In genomic region chr2:240139011-240139441, GRCh38 we compare ENCODE assay signal across 24 cellular contexts. TPM values are rescaled to one million over a fixed set of nuclear protein-coding genes. Genes with fewer than 3 reads are reported as not detected.
A peak's percentile ranks its signal among the peaks of the same experiment; 100 is the strongest.
DNase-seq lines count a peak whose midpoint lies in the region; ATAC-seq and TF ChIP-seq lines count a peak whose summit lies in the region.
"Had no signal": no experiment of that assay in that cellular context is flagged by ENCODE, and none has a peak within 500 bp of the region (broad histone marks: within the 10 kb centered on the region; RNA-seq: fewer than 3 reads in every experiment).

No MANE protein-coding gene starts in this region.

- H3K9me3 Mint-ChIP-seq in activated CD8-positive, alpha-beta T cell treated with anti-CD3 and anti-CD28 coated beads, Interleukin-2, amount 10 ng/mL, durations not matched to agents 7 days and 5 days (ENCODE audit: insufficient read depth) = no peaks in the 10 kb centered on the region
- H3K9me3 Mint-ChIP-seq in activated CD8-positive, alpha-beta T cell treated with anti-CD3 and anti-CD28 coated beads for 36 hours = no peaks in the 10 kb centered on the region
- peaks cover 4% of the 10 kb centered on the region; the same call in 1 of the 3 replicates for H3K9me3 Mint-ChIP-seq in GM23338
- H3K9me3 Mint-ChIP-seq: CD8-positive, alpha-beta memory T cell; mesothelial cell of epicardium; stimulated activated naive CD8-positive, alpha-beta T cell treated with anti-CD3 and anti-CD28 coated beads, Interleukin-15, amount 100 ng/mL, for 72 hours had no signal

- H3K36me3 ChIP-seq in GM23338 (ENCODE audit: insufficient read depth) (no peaks in the 10 kb centered on the region), PC-9 (ENCODE audit: low read depth) (no peaks in the 10 kb centered on the region)
- H3K36me3 ChIP-seq: upper lobe of left lung had no signal

- POLR2A ChIA-PET in activated CD8-positive, alpha-beta T cell treated with anti-CD3 and anti-CD28 coated beads, Interleukin-2, amount 10 ng/mL, durations not matched to agents 7 days and 5 days (lab: Charles Lee) = no interaction called here
- POLR2A ChIA-PET in activated CD8-positive, alpha-beta T cell treated with anti-CD3 and anti-CD28 coated beads for 36 hours (lab: Charles Lee) = no interaction called here
- POLR2A ChIA-PET in PC-9 (lab: Charles Lee; ENCODE audit: unreplicated experiment) = no interaction called here

- H3K36me3 Mint-ChIP-seq in activated CD8-positive, alpha-beta T cell treated with anti-CD3 and anti-CD28 coated beads, Interleukin-2, amount 10 ng/mL, durations not matched to agents 7 days and 5 days (ENCODE audit: low read depth) = no peaks in the 10 kb centered on the region
- peaks cover 1% of the 10 kb centered on the region for H3K36me3 Mint-ChIP-seq in activated CD8-positive, alpha-beta T cell treated with anti-CD3 and anti-CD28 coated beads for 36 hours (ENCODE audit: low read depth)
- H3K36me3 Mint-ChIP-seq in GM23338 (ENCODE audit: low read depth) = peaks cover 9% of the 10 kb centered on the region; the same call in 1 of the 3 replicates
- H3K36me3 Mint-ChIP-seq: mesothelial cell of epicardium had no signal

- no peak overlapping the region for H2AFZ ChIP-seq in GM23338
- no peak overlapping the region for H2AFZ ChIP-seq in PC-9

- no peak for TF ChIP-seq CTCF in activated CD8-positive, alpha-beta T cell treated with anti-CD3 and anti-CD28 coated beads for 36 hours (IDR thresholded peaks at IDR 0.05)
- no peak for TF ChIP-seq CTCF in GM23338 (conservative IDR thresholded peaks at IDR 0.05; ENCODE audit: low read depth in 2 of 2)
- TF ChIP-seq CTCF in PC-9 (conservative IDR thresholded peaks at IDR 0.05) = no peak

- H3K27ac Mint-ChIP-seq in activated CD8-positive, alpha-beta T cell treated with anti-CD3 and anti-CD28 coated beads, Interleukin-2, amount 10 ng/mL, durations not matched to agents 7 days and 5 days = peak overlapping the region; percentile 37
- H3K27ac Mint-ChIP-seq in activated CD8-positive, alpha-beta T cell treated with anti-CD3 and anti-CD28 coated beads for 36 hours = no peak overlapping the region
- peak overlapping the region; percentile 44; the same call in 1 of the 2 replicates for H3K27ac Mint-ChIP-seq in GM23338
- H3K27ac Mint-ChIP-seq: activated CD4-positive, alpha-beta T cell treated with anti-CD3 and anti-CD28 coated beads for 36 hours; CD8-positive, alpha-beta memory T cell; mesothelial cell of epicardium; stimulated activated naive CD8-positive, alpha-beta T cell treated with anti-CD3 and anti-CD28 coated beads, Interleukin-15, amount 100 ng/mL, for 72 hours had no signal

- H4K20me1 ChIP-seq in GM23338 (replicated peaks; ENCODE audit: insufficient read depth) = peaks cover 6% of the 10 kb centered on the region
- H4K20me1 ChIP-seq in PC-9 (ENCODE audit: insufficient read depth) = no peaks in the 10 kb centered on the region

- peaks cover 26% of the 10 kb centered on the region for H3K4me1 Mint-ChIP-seq in activated CD8-positive, alpha-beta T cell treated with anti-CD3 and anti-CD28 coated beads, Interleukin-2, amount 10 ng/mL, durations not matched to agents 7 days and 5 days (ENCODE audit: low read depth)
- peaks cover 22% of the 10 kb centered on the region for H3K4me1 Mint-ChIP-seq in activated CD8-positive, alpha-beta T cell treated with anti-CD3 and anti-CD28 coated beads for 36 hours (ENCODE audit: low read depth)
- peaks cover 40% of the 10 kb centered on the region for H3K4me1 Mint-ChIP-seq in GM23338

- CTCF ChIA-PET in activated CD8-positive, alpha-beta T cell treated with anti-CD3 and anti-CD28 coated beads, Interleukin-2, amount 10 ng/mL, durations not matched to agents 7 days and 5 days (lab: Charles Lee) = interaction anchor here (0.6 to 1.0 kb wide), 2 partner anchors 18 to 78 kb away, joined by 3 to 10 read pairs; no protein-coding TSS in a partner anchor
- CTCF ChIA-PET in activated CD8-positive, alpha-beta T cell treated with anti-CD3 and anti-CD28 coated beads for 36 hours (lab: Charles Lee) = interaction anchor here (0.7 to 2.2 kb wide), 3 partner anchors 74 to 204 kb away, joined by 3 to 10 read pairs (median 3); no protein-coding TSS in a partner anchor
- CTCF ChIA-PET in PC-9 (lab: Charles Lee) = no interaction called here

- peaks cover 18% of the 10 kb centered on the region for H3K79me2 ChIP-seq in GM23338 (replicated peaks; ENCODE audit: insufficient read depth)
- peaks cover 20% of the 10 kb centered on the region for H3K79me2 ChIP-seq in PC-9 (ENCODE audit: low read depth)

- DNase-seq in activated CD8-positive, alpha-beta T cell treated with anti-CD3 and anti-CD28 coated beads, Interleukin-2, amount 10 ng/mL, durations not matched to agents 7 days and 5 days = no peak
- DNase-seq in activated CD8-positive, alpha-beta T cell treated with anti-CD3 and anti-CD28 coated beads for 36 hours = no peak
- no peak for DNase-seq in GM23338 (ENCODE audit: low spot score)
- peak; percentile 22 for DNase-seq in left ventricle myocardium superior
- DNase-seq in posterior vena cava (ENCODE audit: low spot score) = peak; percentile 73
- DNase-seq in NCI-H2227 (lab: John Stamatoyannopoulos, UW; ENCODE audit: unreplicated experiment) = no peak
- DNase-seq in amniotic stem cell (lab: John Stamatoyannopoulos, UW) = no peak
- no peak for DNase-seq in PC-9
- DNase-seq: activated CD4-positive, alpha-beta T cell treated with anti-CD3 and anti-CD28 coated beads for 36 hours; CD8-positive, alpha-beta memory T cell; DMS153; effector CD4-positive, alpha-beta T cell; NCI-H1092; NCI-H2171 treated with DMSO at 0.1 percent for 48 hours; NCI-H526; stimulated activated naive CD8-positive, alpha-beta T cell treated with anti-CD3 and anti-CD28 coated beads, Interleukin-15, amount 100 ng/mL, for 72 hours had no signal

- H3F3A ChIP-seq in GM23338 (replicated peaks; ENCODE audit: low read depth) = no peaks in the 10 kb centered on the region
- H3F3A ChIP-seq in PC-9 (ENCODE audit: insufficient read depth, low read depth) = no peaks in the 10 kb centered on the region

- no peak overlapping the region for H3K27ac ChIP-seq in GM23338 (ENCODE audit: low read depth)
- no peak overlapping the region for H3K27ac ChIP-seq in PC-9
- H3K27ac ChIP-seq: body of pancreas, HL-60, upper lobe of left lung had no signal

- ATAC-seq in activated CD8-positive, alpha-beta T cell treated with anti-CD3 and anti-CD28 coated beads, Interleukin-2, amount 10 ng/mL, durations not matched to agents 7 days and 5 days = no peak
- no peak for ATAC-seq in activated CD8-positive, alpha-beta T cell treated with anti-CD3 and anti-CD28 coated beads for 36 hours
- no peak for ATAC-seq in GM23338
- no peak for ATAC-seq in left ventricle myocardium superior
- ATAC-seq: activated CD4-positive, alpha-beta T cell treated with anti-CD3 and anti-CD28 coated beads for 36 hours; body of pancreas; naive thymus-derived CD8-positive, alpha-beta T cell; stimulated activated naive CD8-positive, alpha-beta T cell treated with anti-CD3 and anti-CD28 coated beads, Interleukin-15, amount 100 ng/mL, for 72 hours had no signal

- H3K27me3 Mint-ChIP-seq in activated CD8-positive, alpha-beta T cell treated with anti-CD3 and anti-CD28 coated beads, Interleukin-2, amount 10 ng/mL, durations not matched to agents 7 days and 5 days (ENCODE audit: low read depth) = no peaks in the 10 kb centered on the region
- peaks cover 4% of the 10 kb centered on the region for H3K27me3 Mint-ChIP-seq in activated CD8-positive, alpha-beta T cell treated with anti-CD3 and anti-CD28 coated beads for 36 hours
- H3K27me3 Mint-ChIP-seq in GM23338 (ENCODE audit: insufficient read depth, low read depth, poor library complexity) = peaks cover 14% of the 10 kb centered on the region
- H3K27me3 Mint-ChIP-seq: activated CD4-positive, alpha-beta T cell treated with anti-CD3 and anti-CD28 coated beads for 36 hours had no signal

- no peaks in the 10 kb centered on the region for H3K9me3 ChIP-seq in PC-9 (ENCODE audit: insufficient read depth, low read depth)
- H3K9me3 ChIP-seq: body of pancreas, upper lobe of left lung had no signal

- H3K4me1 ChIP-seq in GM23338 (ENCODE audit: insufficient read depth) (peaks cover 16% of the 10 kb centered on the region), PC-9 (replicated peaks; ENCODE audit: insufficient read depth) (peaks cover 17% of the 10 kb centered on the region)

- H3K4me3 ChIP-seq in GM23338 (no peak overlapping the region), PC-9 (no peak overlapping the region)
- H3K4me3 ChIP-seq: body of pancreas, upper lobe of left lung had no signal

- H3K4me3 Mint-ChIP-seq in activated CD8-positive, alpha-beta T cell treated with anti-CD3 and anti-CD28 coated beads, Interleukin-2, amount 10 ng/mL, durations not matched to agents 7 days and 5 days = no peak overlapping the region
- no peak overlapping the region for H3K4me3 Mint-ChIP-seq in activated CD8-positive, alpha-beta T cell treated with anti-CD3 and anti-CD28 coated beads for 36 hours
- no peak overlapping the region; the same call in 2 of the 3 replicates for H3K4me3 Mint-ChIP-seq in GM23338
- H3K4me3 Mint-ChIP-seq: activated CD4-positive, alpha-beta T cell treated with anti-CD3 and anti-CD28 coated beads for 36 hours; stimulated activated naive CD8-positive, alpha-beta T cell treated with anti-CD3 and anti-CD28 coated beads, Interleukin-15, amount 100 ng/mL, for 72 hours had no signal

- no TSS peak for BruUV-seq in PC-9 (replicated peaks; lab: Mats Ljungman, UMichigan)

- H3K4me2 ChIP-seq in GM23338 = no peak overlapping the region
- no peak overlapping the region for H3K4me2 ChIP-seq in PC-9

- intact Hi-C loops in activated CD8-positive, alpha-beta T cell treated with anti-CD3 and anti-CD28 coated beads for 36 hours (cut with micrococcal nuclease) = no loop called here
- intact Hi-C loops in left ventricle myocardium superior (cut with micrococcal nuclease) = no loop called here
- intact Hi-C loops in posterior vena cava (cut with DNase I) = no loop called here
- intact Hi-C loops in PC-9 (cut with micrococcal nuclease; ENCODE audit: unreplicated experiment) = no loop called here

- H3K27me3 ChIP-seq in GM23338 (ENCODE audit: insufficient read depth) (no peaks in the 10 kb centered on the region), PC-9 (ENCODE audit: insufficient read depth, low read depth) (peaks cover 56% of the 10 kb centered on the region)
- H3K27me3 ChIP-seq: body of pancreas, upper lobe of left lung had no signal

- H3K9me2 ChIP-seq in GM23338 (ENCODE audit: insufficient read depth) = no peaks in the 10 kb centered on the region
- no peaks in the 10 kb centered on the region for H3K9me2 ChIP-seq in PC-9 (ENCODE audit: insufficient read depth)

RNA-seq across cellular contexts. Expression of gene OTOS, which starts 1.4 kb away (rescaled TPM):
- not detected for total RNA-seq in activated CD8-positive, alpha-beta T cell treated with anti-CD3 and anti-CD28 coated beads, Interleukin-2, amount 10 ng/mL, durations not matched to agents 7 days and 5 days
- total RNA-seq in activated CD8-positive, alpha-beta T cell treated with anti-CD3 and anti-CD28 coated beads for 36 hours = not detected
- not detected in 2 replicates for total RNA-seq in GM23338 (2014; rRNA removed; shearing (Covaris generic))
- polyA plus RNA-seq in GM23338 (2016; fragmentation: Nextera tagmentation; extraction: Ambion mirVana) = 0.40 TPM in 1 of 2 replicates, not detected in the other
- total RNA-seq in left ventricle myocardium superior = not detected
- total RNA-seq in posterior vena cava = not detected
- not detected in 2 replicates for total RNA-seq in PC-9 (2021)
- total RNA-seq: A172; activated CD4-positive, alpha-beta T cell treated with anti-CD3 and anti-CD28 coated beads for 36 hours; body of pancreas; CD8-positive, alpha-beta memory T cell; epithelial cell of proximal tubule; mesothelial cell of epicardium; naive thymus-derived CD8-positive, alpha-beta T cell; T-helper 1 cell treated with Interleukin-12 subunit alpha and Interleukin-12 subunit beta and Interleukin-4 antibody, amounts not matched to agents 30 ng/mL and 1 ng/mL, for 36 hours; upper lobe of left lung had no signal
- polyA plus RNA-seq: CD8-positive, alpha-beta memory T cell; naive thymus-derived CD8-positive, alpha-beta T cell had no signal

RNA-seq across cellular contexts. Expression of gene COPS9, which starts 2.9 kb away (rescaled TPM):
- total RNA-seq in activated CD8-positive, alpha-beta T cell treated with anti-CD3 and anti-CD28 coated beads, Interleukin-2, amount 10 ng/mL, durations not matched to agents 7 days and 5 days = 100 to 1,000 TPM; 120 to 129 TPM
- 100 to 1,000 TPM; 107 to 120 TPM for total RNA-seq in activated CD8-positive, alpha-beta T cell treated with anti-CD3 and anti-CD28 coated beads for 36 hours
- total RNA-seq in GM23338 (2014; rRNA removed; shearing (Covaris generic)) = 91.7 and 160 TPM in 2 replicates
- 629 and 651 TPM in 2 replicates for polyA plus RNA-seq in GM23338 (2016; fragmentation: Nextera tagmentation; extraction: Ambion mirVana)
- total RNA-seq in left ventricle myocardium superior (204 TPM), posterior vena cava (100 to 1,000 TPM in 1 of 2 donors, 10 to 100 TPM in 1; 93.3 to 127 TPM), PC-9 (2021) (202 and 256 TPM in 2 replicates)

Comparison
In these comparisons a context has a peak if more than half of its experiments do, and no peak if none do; other contexts are left out.
1. DNase-seq: peak in left ventricle myocardium superior (single experiment) and posterior vena cava (single experiment); none in activated CD8-positive, alpha-beta T cell treated with anti-CD3 and anti-CD28 coated beads, Interleukin-2, amount 10 ng/mL, durations not matched to agents 7 days and 5 days (single experiment), activated CD8-positive, alpha-beta T cell treated with anti-CD3 and anti-CD28 coated beads for 36 hours (single experiment), GM23338 (single experiment), NCI-H2227 (single experiment), amniotic stem cell (single experiment) and PC-9 (0 of 2).